In genomic region chr11:1389932-1390587, GRCh38 we compare ENCODE assay signal across 9 cellular contexts. TPM values are rescaled to one million over a fixed set of nuclear protein-coding genes. Genes with fewer than 3 reads are reported as not detected.
DNase-seq lines count a peak whose midpoint lies in the region; ATAC-seq, FAIRE-seq and TF ChIP-seq lines count a peak whose summit lies in the region.
"Had no signal": no experiment of that assay in that cellular context is flagged by ENCODE, and none has a peak within 500 bp of the region (broad histone marks: within the 10 kb centered on the region; RNA-seq: fewer than 3 reads in every experiment).

Gene BRSK2, plus strand, starts transcription at chr11:1389934. Its CDS starts 351 bp downstream, at chr11:1390285.

- H2AFZ ChIP-seq in MM.1S (ENCODE audit: low read length), result 0 out of 2 replicates have a peak within 1 kb of the TSS, but pooled peaks have one; percentile 35
- H2AFZ ChIP-seq in H1 (ENCODE audit: low read length), result no peak within 1 kb of the TSS; the same call in 1 of the 2 replicates

- POLR2A ChIA-PET in CD8-positive, alpha-beta T cell (lab: Charles Lee), result interaction anchor here (1.2 kb wide), 2 partner anchors 80 to 128 kb away, joined by 5 read pairs; partner anchors contain the start of gene TOLLIP
- POLR2A ChIA-PET in H1 (lab: Charles Lee; ENCODE audit: partially characterized antibody), result interaction anchor here (0.9 to 2.4 kb wide), 3 partner anchors 10 to 39 kb away, joined by 3 to 13 read pairs (median 7); no protein-coding TSS in a partner anchor

- H2BK120ac ChIP-seq in H1 (replicated peaks; ENCODE audit: low read depth, low read length), result no peak within 1 kb of the TSS

- no peaks in the 10 kb centered on the region for H3K79me2 ChIP-seq in MM.1S (ENCODE audit: low read length)
- H3K79me2 ChIP-seq in H1 (ENCODE audit: control insufficient read depth in 1 of 2, insufficient read depth in 2 of 2, low read length in 2 of 2), result peaks cover 0 to 28% of the 10 kb centered on the region in 2 experiments; a peak in 2 of 4 replicates

- peaks cover 15% of the 10 kb centered on the region for H3K4me1 ChIP-seq in CD8-positive, alpha-beta T cell (ENCODE audit: insufficient read depth, low read length)
- H3K4me1 ChIP-seq in MM.1S (ENCODE audit: low read length) (no peaks in the 10 kb centered on the region), H1 (replicated peaks in 1 of 4; ENCODE audit: control insufficient read depth in 3 of 4, insufficient read depth in 4 of 4, low read length in 3 of 4) (peaks cover 0 to 15% (median 8%) of the 10 kb centered on the region in 4 experiments; a peak in 6 of 7 replicates)

- H3K9me2 ChIP-seq in MM.1S (replicated peaks; ENCODE audit: insufficient read depth, low read length), result no peaks in the 10 kb centered on the region

- no peak for ATAC-seq in CD8-positive, alpha-beta T cell
- no peak for ATAC-seq in HG03039 (IDR thresholded peaks at IDR 0.05; ENCODE audit: unreplicated experiment)

- DNase-seq in CD8-positive, alpha-beta T cell, result no peak
- no peak for DNase-seq in MM.1S
- no peak for DNase-seq in H1 (ENCODE audit: low read depth in 1 of 2, low spot score in 2 of 2)
- DNase-seq in occipital lobe (lab: John Stamatoyannopoulos, UW), result no peak
- no peak for DNase-seq in central memory CD4-positive, alpha-beta T cell
- DNase-seq in activated effector memory CD4-positive, alpha-beta T cell treated with anti-CD3 and anti-CD28 coated beads, Interleukin-2, amount 50 U/mL, for 16 hours, result no peak
- DNase-seq in GM12891 (ENCODE audit: insufficient read length, low spot score), result no peak

- H3K9me3 Mint-ChIP-seq in CD8-positive, alpha-beta T cell, result no peaks in the 10 kb centered on the region

- H3K14ac ChIP-seq in H1 (ENCODE audit: insufficient read length), result peak within 1 kb of the TSS; percentile 73

- no peak within 1 kb of the TSS for H3K27ac ChIP-seq in CD8-positive, alpha-beta T cell (ENCODE audit: low read depth, low read length)
- H3K27ac ChIP-seq in MM.1S (ENCODE audit: low read length) (no peak within 1 kb of the TSS), H1 (ENCODE audit: low read depth, low read length) (no peak within 1 kb of the TSS)

- no peaks in the 10 kb centered on the region for H3K36me3 Mint-ChIP-seq in CD8-positive, alpha-beta T cell

- no peak within 1 kb of the TSS for H3K4ac ChIP-seq in H1 (replicated peaks; ENCODE audit: insufficient read length, low read depth, low read length)

- H3K27ac Mint-ChIP-seq in CD8-positive, alpha-beta T cell, result no peak within 1 kb of the TSS

- H3K9me3 ChIP-seq in CD8-positive, alpha-beta T cell (ENCODE audit: low read length), result no peaks in the 10 kb centered on the region
- no peaks in the 10 kb centered on the region for H3K9me3 ChIP-seq in MM.1S (replicated peaks; ENCODE audit: insufficient read depth, low read length)
- no peaks in the 10 kb centered on the region for H3K9me3 ChIP-seq in H1 (ENCODE audit: insufficient read depth in 2 of 2, low read depth in 1 of 2, low read length in 1 of 2)

- peaks cover 16% of the 10 kb centered on the region; the same call in 1 of the 2 replicates for H3K23me2 ChIP-seq in H1 (ENCODE audit: low read depth, low read length)

- peak within 1 kb of the TSS; percentile 86 for H3K56ac ChIP-seq in H1 (replicated peaks; ENCODE audit: insufficient read length, low read depth, low read length)

- peak within 1 kb of the TSS; percentile 74 for H3K4me3 Mint-ChIP-seq in CD8-positive, alpha-beta T cell

- no peak within 1 kb of the TSS; the same call in 1 of the 2 replicates for H2BK12ac ChIP-seq in H1 (ENCODE audit: low read depth, low read length)

- peak within 1 kb of the TSS; percentile 93 for H4K91ac ChIP-seq in H1 (replicated peaks; ENCODE audit: insufficient read length, low read length)

- H3K27me3 ChIP-seq in CD8-positive, alpha-beta T cell (ENCODE audit: insufficient read depth, low read length), result peaks cover 6% of the 10 kb centered on the region
- H3K27me3 ChIP-seq in MM.1S (replicated peaks; ENCODE audit: insufficient read depth, low read length) (peaks cover 63% of the 10 kb centered on the region), H1 (replicated peaks in 1 of 4; ENCODE audit: control insufficient read depth in 3 of 4, extremely low read depth in 1 of 4, insufficient read depth in 3 of 4, low read length in 3 of 4) (peaks cover 0 to 12% (median 7%) of the 10 kb centered on the region in 4 experiments; a peak in 4 of 7 replicates)

- no peak for TF ChIP-seq CTCF in CD8-positive, alpha-beta T cell (IDR thresholded peaks at IDR 0.05)
- no peak for TF ChIP-seq CTCF in MM.1S (IDR thresholded peaks at IDR 0.05; ENCODE audit: low read length)
- TF ChIP-seq CTCF in H1 (IDR thresholded peaks at IDR 0.05; ENCODE audit: control extremely low read depth in 1 of 3, insufficient read depth in 1 of 3, low read depth in 1 of 3, low read length in 3 of 3), result no peak

- H3K36me3 ChIP-seq in CD8-positive, alpha-beta T cell (ENCODE audit: insufficient read depth, low read length), result no peaks in the 10 kb centered on the region
- H3K36me3 ChIP-seq in MM.1S (replicated peaks; ENCODE audit: insufficient read depth, low read length) (no peaks in the 10 kb centered on the region), H1 (ENCODE audit: control insufficient read depth in 2 of 4, insufficient read depth in 4 of 4, low read length in 3 of 4) (no peaks in the 10 kb centered on the region)

- peaks cover 23% of the 10 kb centered on the region for H3K27me3 Mint-ChIP-seq in CD8-positive, alpha-beta T cell (ENCODE audit: low read depth)

- TF ChIP-seq POLR2A in H1 (IDR thresholded peaks at IDR 0.05; ENCODE audit: control extremely low read depth in 1 of 2, low read depth in 2 of 2, low read length in 2 of 2), result no peak
- TF ChIP-seq POLR2A in GM12891 (IDR thresholded peaks at IDR 0.05; ENCODE audit: low read depth, low read length), result no peak

- peaks cover 17% of the 10 kb centered on the region for H3K79me1 ChIP-seq in H1 (ENCODE audit: low read depth, low read length)

- H3K18ac ChIP-seq in H1 (ENCODE audit: extremely low read depth, low read length), result peak within 1 kb of the TSS; percentile 99

- peaks cover 11% of the 10 kb centered on the region for H3K4me1 Mint-ChIP-seq in CD8-positive, alpha-beta T cell (ENCODE audit: low read depth)

- no peak for TF ChIP-seq RAD21 in H1 (IDR thresholded peaks at IDR 0.05 in 1 of 2, conservative IDR thresholded peaks at IDR 0.05 in 1 of 2; ENCODE audit: low read depth in 2 of 2, low read length in 2 of 2)

- no peaks in the 10 kb centered on the region for H3F3A ChIP-seq in MM.1S (ENCODE audit: insufficient read depth, low read length)

- H4K8ac ChIP-seq in H1 (ENCODE audit: extremely low read depth, insufficient read depth, low read length), result peak within 1 kb of the TSS; percentile 3; the same call in 1 of the 2 replicates

- TF ChIP-seq EP300 in H1 (IDR thresholded peaks at IDR 0.05; ENCODE audit: borderline replicate concordance in 1 of 2, low read depth in 2 of 2, low read length in 2 of 2), result no peak

- no peak within 1 kb of the TSS for H2BK15ac ChIP-seq in H1 (ENCODE audit: low read length)

- H4K20me1 ChIP-seq in MM.1S (ENCODE audit: insufficient read depth, low read length) (no peaks in the 10 kb centered on the region), H1 (replicated peaks in 1 of 2; ENCODE audit: control insufficient read depth in 1 of 2, insufficient read depth in 2 of 2, low read length in 2 of 2) (peaks cover 9 to 15% of the 10 kb centered on the region in 2 experiments)

- CTCF ChIA-PET in CD8-positive, alpha-beta T cell (lab: Charles Lee), result no interaction called here
- CTCF ChIA-PET in H1 (lab: Charles Lee; ENCODE audit: partially characterized antibody), result interaction anchor here (0.9 kb wide), 1 partner anchor 125 kb away, joined by 3 read pairs; no protein-coding TSS in a partner anchor

- WGBS in H1 (ENCODE audit: extremely low coverage in 1 of 2, insufficient coverage in 1 of 2, insufficient read length in 1 of 2, insufficient replicate concordance in 2 of 2, low coverage in 1 of 2, low lambda C conversion rate in 2 of 2, missing lambda C conversion rate in 1 of 2), 2 experiments, result 0% methylated on average over 4 of the region's 123 CpGs; no CpG with 5 or more reads in 1 of the 2 experiments

- peak within 1 kb of the TSS; percentile 63; the same call in 1 of the 2 replicates for H3K4me2 ChIP-seq in MM.1S (ENCODE audit: low read depth, low read length)
- H3K4me2 ChIP-seq in H1 (ENCODE audit: insufficient read depth in 1 of 2, low read depth in 2 of 2, low read length in 2 of 2), result peak within 1 kb of the TSS; percentile 88 to 97

- H2BK20ac ChIP-seq in H1 (ENCODE audit: low read length), result no peak within 1 kb of the TSS

- FAIRE-seq in H1 (lab: Jason Lieb, UNC), result no peak
- no peak for FAIRE-seq in GM12891 (lab: Jason Lieb, UNC)
- FAIRE-seq: endometrium had no signal

- H3K23ac ChIP-seq in H1 (ENCODE audit: insufficient read length), result no peak within 1 kb of the TSS

- H3K4me3 ChIP-seq in CD8-positive, alpha-beta T cell (ENCODE audit: low read depth, low read length), result peak within 1 kb of the TSS; percentile 78
- H3K4me3 ChIP-seq in MM.1S (ENCODE audit: low read length) (peak within 1 kb of the TSS; percentile 29), H1 (ENCODE audit: extremely low read depth in 1 of 4, insufficient read depth in 2 of 4, low read depth in 3 of 4, low read length in 4 of 4) (peak within 1 kb of the TSS; percentile 69 to 76 (median 72))

- intact Hi-C loops in CD8-positive, alpha-beta T cell (cut with DNase I, micrococcal nuclease), result loop anchor here (1.0 to 5.0 kb wide), 3 partner anchors 81 to 698 kb away; partner anchors contain the start of gene TOLLIP (in 2 of the 2)

- no peak within 1 kb of the TSS for H2AK5ac ChIP-seq in H1 (ENCODE audit: low read depth, low read length)

- H3K9ac ChIP-seq in MM.1S (ENCODE audit: low read length) (no peak within 1 kb of the TSS), H1 (replicated peaks in 1 of 4; ENCODE audit: extremely low read depth in 1 of 4, low read depth in 3 of 4, low read length in 3 of 4) (peak within 1 kb of the TSS in 3 of 4 experiments; percentile 42 to 70 (median 49); a peak in 5 of 7 replicates)

- H2BK5ac ChIP-seq in H1 (ENCODE audit: low read depth, low read length), result peak within 1 kb of the TSS; percentile 73; the same call in 1 of the 2 replicates

- peak within 1 kb of the TSS; percentile 81 for H4K5ac ChIP-seq in H1 (ENCODE audit: insufficient read length, low read depth, low read length)

TF ChIP-seq in GM12891, 5 proteins besides CTCF, POLR2A, EP300 and RAD21 (continues in another document):
- TF ChIP-seq POLR2AphosphoS5 (IDR thresholded peaks at IDR 0.05; ENCODE audit: low read depth, low read length), result no peak
- TF ChIP-seq SPI1 (IDR thresholded peaks at IDR 0.05; ENCODE audit: low read depth, low read length), result no peak

RNA-seq across cellular contexts. Expression of gene BRSK2, which starts in this region (rescaled TPM):
- total RNA-seq in CD8-positive, alpha-beta T cell, result under 1 TPM; 0.19 to 0.31 TPM
- total RNA-seq in H1 (2021; fragmentation: NEBNext Ultra II Directional; extraction: Animal tissue kit (Norgen Biotek cat#: 25700)), result 26.2 and 27.1 TPM in 2 replicates
- 17.3 and 23.9 TPM in 2 replicates for polyA plus RNA-seq in H1 (2011; rRNA removed)
- polyA plus RNA-seq in H1 (2011; cell fraction: cytosol; rRNA removed), result 18.7 TPM
- 79.9 TPM for polyA plus RNA-seq in H1 (2011; cell fraction: nucleus; rRNA removed)
- 19.0 to 31.0 TPM (median 27.3 TPM) in 4 replicates for polyA plus RNA-seq in H1 (2012, experiment 1 of 2)
- 18.0 TPM for polyA plus RNA-seq in H1 (2012, experiment 2 of 2)
- 27.0 TPM for polyA plus RNA-seq in H1 (2013, experiment 1 of 2)
- 24.6 TPM for polyA plus RNA-seq in H1 (2013, experiment 2 of 2)
- polyA minus RNA-seq in H1 (2011; rRNA and poly(A)+ RNA removed), result 6.4 and 6.5 TPM in 2 replicates
- 10.0 TPM for polyA minus RNA-seq in H1 (2011; cell fraction: cytosol; rRNA and poly(A)+ RNA removed)
- 18.1 TPM for polyA minus RNA-seq in H1 (2011; cell fraction: nucleus; rRNA and poly(A)+ RNA removed)
- 32.8 TPM for total RNA-seq in occipital lobe
- 0.15 TPM for polyA plus RNA-seq in GM12891 (2012; ENCODE audit: low read depth, missing spikeins)

Comparison
In these comparisons a context has a peak if more than half of its experiments do, and no peak if none do; other contexts are left out.
1. RNA of gene BRSK2 (total RNA-seq): 32.8 TPM in occipital lobe (single experiment) and 26.2 to 27.1 TPM in H1; 0.19 to 0.31 TPM in CD8-positive, alpha-beta T cell; every median in the first group is over 10 times any median in the second.
2. Peak in every context shown above with its lines, with median percentiles within 50 percentile points of each other: H3K4me3 ChIP-seq.